Comparison of ENCODE assay signal across 22 cellular contexts in the genomic region with DNA sequence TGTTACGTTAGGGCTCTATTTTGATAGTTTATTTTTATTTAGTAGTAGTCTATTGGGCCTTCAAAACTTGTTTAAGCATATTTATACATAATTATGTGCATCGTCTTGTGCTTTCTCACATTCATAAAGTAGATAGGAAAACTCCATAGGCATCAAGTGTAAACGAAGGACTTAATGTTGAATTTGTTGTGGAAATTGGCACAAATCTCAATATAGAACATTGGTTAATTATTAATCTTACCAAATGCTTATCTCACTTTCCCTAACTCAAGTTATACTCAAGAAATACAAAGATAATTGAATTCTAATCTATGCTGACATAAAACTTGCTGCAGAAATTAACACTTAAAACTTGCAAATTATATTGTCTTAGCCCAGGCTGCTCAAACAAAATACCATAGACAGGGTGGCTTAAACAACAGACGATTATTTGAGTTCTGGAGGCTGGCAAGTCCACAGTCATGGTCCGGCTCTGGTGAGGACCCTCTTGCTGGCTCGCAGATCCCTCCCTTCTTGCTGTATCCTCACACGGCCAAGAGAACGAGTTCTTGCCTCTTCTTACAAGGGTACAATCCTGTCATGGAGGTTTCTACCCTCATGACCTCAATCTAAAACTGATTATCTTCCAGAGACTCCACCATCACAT. TPM values are rescaled to one million over a fixed set of nuclear protein-coding genes. Genes with fewer than 3 reads are reported as not detected.
DNase-seq lines count a peak whose midpoint lies in the region; ATAC-seq, FAIRE-seq and TF ChIP-seq lines count a peak whose summit lies in the region.
"Had no signal": no experiment of that assay in that cellular context is flagged by ENCODE, and none has a peak within 500 bp of the region (broad histone marks: within the 10 kb centered on the region; RNA-seq: fewer than 3 reads in every experiment).

No MANE protein-coding gene starts in this region.

- H3K27ac Mint-ChIP-seq in CD4-positive, alpha-beta T cell: peak overlapping the region; percentile 38

- no peaks in the 10 kb centered on the region for H3K27me3 Mint-ChIP-seq in CD4-positive, alpha-beta T cell

- DNase-seq in CD4-positive, alpha-beta T cell: no peak
- DNase-seq in HTR-8/SVneo (ENCODE audit: insufficient read length, low spot score) (no peak), left lobe of liver (ENCODE audit: low spot score) (no peak), stomach (no peak), NCI-H2081 treated with DMSO at 0.1 percent for 48 hours (lab: John Stamatoyannopoulos, UW) (no peak)
- DNase-seq: COR-L47, DMS53, IMR-90, KG1, MG63, NCI-H1694, NCI-H2029 treated with DMSO at 0.1 percent for 48 hours, NCI-H2227 treated with DMSO at 0.1 percent for 48 hours, NCI-H526 treated with DMSO at 0.1 percent for 48 hours, Peyer's patch, SHP77 treated with DMSO at 0.1 percent for 48 hours, T-helper 1 cell had no signal

- CTCF ChIA-PET in CD4-positive, alpha-beta T cell (lab: Charles Lee): no interaction called here

- TF ChIP-seq POLR2A in stomach (IDR thresholded peaks at IDR 0.05): no peak

- intact Hi-C loops in CD4-positive, alpha-beta T cell (cut with DNase I, micrococcal nuclease): no loop called here
- intact Hi-C loops in stomach (cut with DNase I; ENCODE audit: low total_unique reads): no loop called here

- WGBS in stomach, 5 donors: 29 to 60% (median 56%) methylated on average over 8 of the region's 8 CpGs

- no peak for TF ChIP-seq CTCF in CD4-positive, alpha-beta T cell (IDR thresholded peaks at IDR 0.05)
- no peak for TF ChIP-seq CTCF in stomach (IDR thresholded peaks at IDR 0.05)

- peaks cover 31% of the 10 kb centered on the region for H3K4me1 Mint-ChIP-seq in CD4-positive, alpha-beta T cell (ENCODE audit: low read depth)

- no peak for TF ChIP-seq EP300 in stomach (IDR thresholded peaks at IDR 0.05)

- H3K36me3 Mint-ChIP-seq in CD4-positive, alpha-beta T cell (ENCODE audit: low read depth): peaks cover 64% of the 10 kb centered on the region

- H3K4me1 ChIP-seq in stomach: peaks cover 14 to 32% (median 22%) of the 10 kb centered on the region in 4 donors
- H3K4me1 ChIP-seq: A549, Peyer's patch had no signal

- no peak overlapping the region for H3K4me3 ChIP-seq in stomach
- H3K4me3 ChIP-seq: A549, MG63, Peyer's patch had no signal

- no peak overlapping the region for H3K4me3 Mint-ChIP-seq in CD4-positive, alpha-beta T cell

- H3K36me3 ChIP-seq in stomach: peaks cover 10 to 66% (median 43%) of the 10 kb centered on the region in 4 donors

- peak; percentile 44 for FAIRE-seq in HTR-8/SVneo (lab: Jason Lieb, UNC)

- H3K27ac ChIP-seq in CD4-positive, alpha-beta T cell (ENCODE audit: low read depth, low read length): no peak overlapping the region
- peak overlapping the region; percentile 2 to 83 (median 69) for H3K27ac ChIP-seq in stomach
- H3K27ac ChIP-seq: A549, C4-2B, Peyer's patch had no signal

- POLR2A ChIA-PET in CD4-positive, alpha-beta T cell (lab: Charles Lee): no interaction called here

- no peaks in the 10 kb centered on the region for H3K27me3 ChIP-seq in CD4-positive, alpha-beta T cell (ENCODE audit: control insufficient read depth, insufficient read depth, low read length)
- H3K27me3 ChIP-seq in stomach: no peaks in the 10 kb centered on the region
- H3K27me3 ChIP-seq: MG63, Peyer's patch had no signal

- no peaks in the 10 kb centered on the region for H3K9me3 Mint-ChIP-seq in CD4-positive, alpha-beta T cell

- no peaks in the 10 kb centered on the region for H3K9me3 ChIP-seq in CD4-positive, alpha-beta T cell (ENCODE audit: control insufficient read depth, low read length)
- no peaks in the 10 kb centered on the region for H3K9me3 ChIP-seq in stomach
- H3K9me3 ChIP-seq: A549, MG63, Peyer's patch had no signal

- no peak for ATAC-seq in CD4-positive, alpha-beta T cell (ENCODE audit: poor library complexity)
- ATAC-seq in left lobe of liver: peak; percentile 52
- no peak for ATAC-seq in HG03439 (IDR thresholded peaks at IDR 0.05; ENCODE audit: unreplicated experiment)
- ATAC-seq in HG03175 (IDR thresholded peaks at IDR 0.05; ENCODE audit: unreplicated experiment): no peak
- ATAC-seq: A549, HCT116 had no signal

RNA-seq across cellular contexts. Expression of a gene that starts 18.8 kb away (rescaled TPM):
- 10 to 100 TPM; 15.3 to 16.2 TPM for total RNA-seq in CD4-positive, alpha-beta T cell
- total RNA-seq in left lobe of liver (11.5 TPM), stomach (10 to 100 TPM in 3 of 5 donors, 1 to 10 TPM in 2; 5.3 to 23.3 (median 12.5) TPM)
- 10 to 100 TPM in 1 of 3 donors, 1 to 10 TPM in 2; 4.8 to 11.3 (median 8.7) TPM for polyA plus RNA-seq in stomach

RNA-seq across cellular contexts. Expression of a gene that starts 41.8 kb away (rescaled TPM):
- 100 to 1,000 TPM; 110 to 111 TPM for total RNA-seq in CD4-positive, alpha-beta T cell
- total RNA-seq in left lobe of liver (34.7 TPM), stomach (100 to 1,000 TPM in 4 of 5 donors, 10 to 100 TPM in 1; 21.0 to 357 (median 118) TPM)
- 10 to 100 TPM; 58.8 to 79.1 (median 65.2) TPM for polyA plus RNA-seq in stomach

RNA-seq across cellular contexts. Expression of a gene that starts 42.6 kb away (rescaled TPM):
- total RNA-seq in CD4-positive, alpha-beta T cell: 1 to 10 TPM; 3.8 to 4.6 TPM
- total RNA-seq in left lobe of liver (36.7 TPM), stomach (10 to 100 TPM; 22.2 to 76.8 (median 29.0) TPM)
- 10 to 100 TPM in 2 of 3 donors, 1 to 10 TPM in 1; 7.6 to 25.8 (median 24.3) TPM for polyA plus RNA-seq in stomach

RNA-seq across cellular contexts. Expression of a gene that starts 53.4 kb away (rescaled TPM):
- total RNA-seq in CD4-positive, alpha-beta T cell: 10 to 100 TPM; 58.6 to 60.7 TPM
- total RNA-seq in left lobe of liver (40.5 TPM), stomach (100 to 1,000 TPM in 1 of 5 donors, 10 to 100 TPM in 4; 52.1 to 105 (median 57.8) TPM)
- polyA plus RNA-seq in stomach: 10 to 100 TPM in 2 of 3 donors, 1 to 10 TPM in 1; 6.9 to 49.4 (median 33.4) TPM
